ENCODE assay signal across 8 cellular contexts in the genomic region with DNA sequence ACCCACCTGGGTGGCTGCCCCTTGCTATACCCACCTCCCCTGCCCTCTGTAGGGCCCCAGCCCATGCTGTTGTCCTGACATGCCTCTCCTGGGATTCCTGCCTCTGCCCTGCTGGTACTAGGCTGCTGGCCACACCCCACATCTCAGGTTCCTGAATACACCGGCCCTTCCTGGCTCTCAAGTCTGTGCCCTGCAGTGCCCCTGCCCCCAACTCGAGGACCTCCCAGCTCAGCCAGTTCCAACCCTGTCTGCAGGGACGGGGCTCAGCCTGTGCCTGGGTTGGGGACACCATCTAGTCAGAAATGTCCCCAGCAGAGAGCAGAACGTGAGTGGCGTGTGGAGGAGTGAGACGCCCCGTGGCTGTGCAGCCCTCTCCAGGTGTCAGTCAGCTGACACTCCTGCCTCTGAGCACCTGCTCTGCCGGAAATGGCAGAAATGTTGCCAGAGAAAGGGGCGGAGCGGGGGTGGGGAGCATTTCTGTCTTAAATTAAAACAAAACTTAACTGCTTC. TPM values are rescaled to one million over a fixed set of nuclear protein-coding genes. Genes with fewer than 3 reads are reported as not detected.
DNase-seq lines count a peak whose midpoint lies in the region; ATAC-seq and TF ChIP-seq lines count a peak whose summit lies in the region.

No MANE protein-coding gene starts in this region.

- H3K36me3 Mint-ChIP-seq in CD14-positive monocyte = peaks cover 72 to 81% of the 10 kb centered on the region in 2 donors
- peaks cover 18% of the 10 kb centered on the region for H3K36me3 Mint-ChIP-seq in progenitor cell of endocrine pancreas (ENCODE audit: insufficient read depth)

- H3K4me1 Mint-ChIP-seq in CD14-positive monocyte (peaks cover 17% of the 10 kb centered on the region), progenitor cell of endocrine pancreas (ENCODE audit: low read depth) (no peaks in the 10 kb centered on the region)

- H3K27ac Mint-ChIP-seq in CD14-positive monocyte (peak overlapping the region in 1 of 7 donors; percentile 20), progenitor cell of endocrine pancreas (no peak overlapping the region)

- H3K9me3 ChIP-seq in KOPT-K1 (ENCODE audit: insufficient read depth, low read length, poor library complexity, severe bottlenecking) (peaks cover 8% of the 10 kb centered on the region), right cardiac atrium (ENCODE audit: control insufficient read depth, low read length) (no peaks in the 10 kb centered on the region)

- H3K9me3 Mint-ChIP-seq in CD14-positive monocyte = peaks cover 0 to 4% (median 2%) of the 10 kb centered on the region in 7 donors
- peaks cover 4% of the 10 kb centered on the region for H3K9me3 Mint-ChIP-seq in progenitor cell of endocrine pancreas (ENCODE audit: low read depth)

- no peaks in the 10 kb centered on the region for H3K4me1 ChIP-seq in right cardiac atrium (ENCODE audit: control insufficient read depth, insufficient read depth, low read length)

- TF ChIP-seq CTCF in CD14-positive monocyte (IDR thresholded peaks at IDR 0.05) (no peak), foreskin fibroblast (IDR thresholded peaks at IDR 0.05; ENCODE audit: low read depth, low read length) (no peak), progenitor cell of endocrine pancreas (IDR thresholded peaks at IDR 0.05; ENCODE audit: unreplicated experiment) (no peak)

- H3K27ac ChIP-seq in KOPT-K1 (ENCODE audit: low read depth, low read length, poor library complexity, severe bottlenecking) (peak overlapping the region; percentile 67), right cardiac atrium (ENCODE audit: low read length) (no peak overlapping the region)

- WGBS in right cardiac atrium = 89% methylated on average over 10 of the region's 10 CpGs

- H3K4me3 ChIP-seq in right cardiac atrium (ENCODE audit: low read length) = no peak overlapping the region
- H3K4me3 ChIP-seq in foreskin fibroblast (ENCODE audit: low read depth in 1 of 2, low read length in 2 of 2) = no peak overlapping the region

- H3K36me3 ChIP-seq in KOPT-K1 (ENCODE audit: insufficient read depth, low read length) = peaks cover 97% of the 10 kb centered on the region

- no peaks in the 10 kb centered on the region for H3K27me3 ChIP-seq in right cardiac atrium (ENCODE audit: control insufficient read depth, insufficient read depth)

- DNase-seq in CD14-positive monocyte (ENCODE audit: low spot score) = peak; percentile 34
- peak; percentile 48 for DNase-seq in activated CD4-positive, CD25-positive, alpha-beta regulatory T cell treated with anti-CD3 and anti-CD28 coated beads, Interleukin-2, amount 50 U/mL, for 16 hours (ENCODE audit: low read depth, low spot score)
- DNase-seq in right cardiac atrium = peak in 2 of 3 donors; percentile 37 to 46
- no peak for DNase-seq in foreskin fibroblast
- no peak for DNase-seq in sciatic nerve (ENCODE audit: low spot score)
- no peak for DNase-seq in progenitor cell of endocrine pancreas (ENCODE audit: low spot score, unreplicated experiment)
- no peak for DNase-seq in GM19240 (ENCODE audit: insufficient read length, low spot score)

- H3K4me3 Mint-ChIP-seq in CD14-positive monocyte (no peak overlapping the region), progenitor cell of endocrine pancreas (ENCODE audit: low read depth) (no peak overlapping the region)

- ATAC-seq in right cardiac atrium (no peak), sciatic nerve (no peak)

- H3K27me3 Mint-ChIP-seq in CD14-positive monocyte (ENCODE audit: low read depth in 3 of 3) = peaks cover 0 to 3% (median 0%) of the 10 kb centered on the region in 3 donors
- H3K27me3 Mint-ChIP-seq in progenitor cell of endocrine pancreas = no peaks in the 10 kb centered on the region

- intact Hi-C loops in CD14-positive monocyte (cut with micrococcal nuclease) (no loop called here), right cardiac atrium (cut with DNase I) (no loop called here), sciatic nerve (cut with DNase I) (no loop called here)

RNA-seq across cellular contexts. Expression of gene ACSF3, which starts 28.7 kb away (rescaled TPM):
- polyA plus RNA-seq in CD14-positive monocyte = 10 to 100 TPM; 23.5 to 26.4 TPM
- total RNA-seq in right cardiac atrium = 10 to 100 TPM; 13.9 to 22.4 (median 16.7) TPM
- 16.4 TPM for polyA plus RNA-seq in right cardiac atrium
- 41.1 TPM for total RNA-seq in sciatic nerve
- 25.2 and 31.3 TPM in 2 replicates for total RNA-seq in progenitor cell of endocrine pancreas

RNA-seq across cellular contexts. Expression of gene CDH15, which starts 49.2 kb away (rescaled TPM):
- not detected for polyA plus RNA-seq in CD14-positive monocyte
- total RNA-seq in right cardiac atrium = under 1 TPM; 0.09 to 0.14 (median 0.13) TPM
- 0.05 TPM for polyA plus RNA-seq in right cardiac atrium
- total RNA-seq in sciatic nerve = 1.2 TPM
- total RNA-seq in progenitor cell of endocrine pancreas = not detected in 2 replicates

Comparison
In these comparisons a context has a peak if more than half of its experiments do, and no peak if none do; other contexts are left out.
1. DNase-seq: peak in CD14-positive monocyte (single experiment), activated CD4-positive, CD25-positive, alpha-beta regulatory T cell treated with anti-CD3 and anti-CD28 coated beads, Interleukin-2, amount 50 U/mL, for 16 hours (single experiment) and right cardiac atrium (2 of 3); none in foreskin fibroblast (0 of 2), sciatic nerve (single experiment), progenitor cell of endocrine pancreas (single experiment) and GM19240 (single experiment).